In the genomic region with DNA sequence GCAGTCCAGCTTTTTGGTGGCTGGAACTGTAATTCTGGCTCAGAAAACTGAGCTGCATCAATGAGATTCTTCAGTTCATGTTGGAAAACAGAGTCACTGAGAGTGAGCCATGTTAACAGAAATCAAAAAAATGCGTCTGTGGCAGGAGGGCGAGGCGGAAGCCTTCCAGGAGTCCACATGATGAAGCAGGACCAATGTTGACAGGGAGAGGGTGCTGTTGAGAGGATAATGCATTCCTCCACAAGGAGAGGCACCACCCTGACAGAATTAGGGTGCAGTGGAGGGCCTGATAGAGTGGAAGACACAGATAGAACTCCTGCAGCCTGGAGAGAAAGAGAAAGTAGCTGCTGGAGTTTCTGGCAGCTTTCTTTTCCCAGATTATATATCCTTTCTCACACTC, we compare ENCODE assay signal across 14 cellular contexts.
DNase-seq lines count a peak whose midpoint lies in the region; ATAC-seq and TF ChIP-seq lines count a peak whose summit lies in the region.
"Had no signal": no experiment of that assay in that cellular context is flagged by ENCODE, and none has a peak within 500 bp of the region (broad histone marks: within the 10 kb centered on the region; RNA-seq: fewer than 3 reads in every experiment).

No MANE protein-coding gene starts in this region.

- H3K27me3 ChIP-seq in left ventricle myocardium inferior (ENCODE audit: low read depth): no peaks in the 10 kb centered on the region
- no peaks in the 10 kb centered on the region for H3K27me3 ChIP-seq in heart right ventricle

- WGBS in heart right ventricle, 2 donors: 92 to 94% methylated on average over 3 of the region's 3 CpGs

- H3K9me3 ChIP-seq in left ventricle myocardium inferior (replicated peaks) (no peaks in the 10 kb centered on the region), heart right ventricle (no peaks in the 10 kb centered on the region)

- intact Hi-C loops in left ventricle myocardium inferior (cut with micrococcal nuclease) (no loop called here), cardiac septum (cut with DNase I) (no loop called here), heart right ventricle (cut with DNase I) (loop anchor here in 1 of 10 donors (5.0 to 10.0 kb wide), 3 partner anchors 37 to 91 kb away; no protein-coding TSS in a partner anchor)

- no peak overlapping the region for H3K27ac ChIP-seq in left ventricle myocardium inferior (replicated peaks)
- H3K27ac ChIP-seq in heart right ventricle: no peak overlapping the region
- H3K27ac ChIP-seq: parathyroid adenoma had no signal

- ATAC-seq in GM19463 (IDR thresholded peaks at IDR 0.05; ENCODE audit: unreplicated experiment): no peak
- ATAC-seq in heart right ventricle: no peak
- ATAC-seq in HG03095 (IDR thresholded peaks at IDR 0.05; ENCODE audit: unreplicated experiment): no peak

- H3K36me3 ChIP-seq in left ventricle myocardium inferior (peaks cover 20% of the 10 kb centered on the region), heart right ventricle (peaks cover 0 to 39% (median 7%) of the 10 kb centered on the region in 9 donors)

- no peak overlapping the region for H3K4me3 ChIP-seq in left ventricle myocardium inferior
- no peak overlapping the region for H3K4me3 ChIP-seq in NB4 (ENCODE audit: low read depth, low read length)
- no peak overlapping the region for H3K4me3 ChIP-seq in epithelial cell of esophagus (ENCODE audit: low read length)
- H3K4me3 ChIP-seq in heart right ventricle: no peak overlapping the region

- peaks cover 76% of the 10 kb centered on the region for H3K4me1 ChIP-seq in left ventricle myocardium inferior
- H3K4me1 ChIP-seq in heart right ventricle: peaks cover 13 to 75% (median 56%) of the 10 kb centered on the region in 9 donors

- no peak for TF ChIP-seq POLR2A in NB4 (IDR thresholded peaks at IDR 0.05; ENCODE audit: extremely low read depth, insufficient read length)

- peak; percentile 27 for TF ChIP-seq CTCF in left ventricle myocardium inferior (IDR thresholded peaks at IDR 0.05; ENCODE audit: borderline replicate concordance)
- peak; percentile 30 for TF ChIP-seq CTCF in NB4 (IDR thresholded peaks at IDR 0.05; ENCODE audit: low read depth, low read length)
- TF ChIP-seq CTCF in epithelial cell of esophagus (IDR thresholded peaks at IDR 0.05; ENCODE audit: insufficient read depth, low read depth, low read length, missing control alignments): peak; percentile 25
- TF ChIP-seq CTCF in heart right ventricle (IDR thresholded peaks at IDR 0.05): peak in 2 of 9 donors; percentile 10 to 19

- DNase-seq in left ventricle myocardium inferior (no peak), cardiac septum (ENCODE audit: low spot score) (no peak), NB4 (ENCODE audit: low read depth) (peak; percentile 38), epithelial cell of esophagus (ENCODE audit: low read depth) (peak; percentile 11), heart right ventricle (no peak), GM19240 (ENCODE audit: insufficient read length, low spot score) (no peak)
- DNase-seq: activated CD4-positive, alpha-beta T cell treated with anti-CD3 and anti-CD28 coated beads for 4 hours; activated effector memory CD4-positive, alpha-beta T cell treated with Interleukin-2 at 50 U/mL for 16 hours; GDM1; NCI-H187; stimulated activated CD4-positive, alpha-beta T cell treated with anti-CD3 and anti-CD28 coated beads, Interleukin-15, amount 100 ng/mL, for 24 hours had no signal

Comparison
In these comparisons a context has a peak if more than half of its experiments do, and no peak if none do; other contexts are left out.
1. DNase-seq: peak in NB4 (single experiment) and epithelial cell of esophagus (single experiment); none in left ventricle myocardium inferior (single experiment), cardiac septum (single experiment), heart right ventricle (0 of 2) and GM19240 (single experiment).